2 cellular contexts compared by ENCODE assay signal in genomic region chr5:32499261-32499660, GRCh38.
TF ChIP-seq lines count a peak whose summit lies in the region.

No MANE protein-coding gene starts in this region.

TF ChIP-seq in HEK293, 187 proteins besides CTCF, POLR2A, EP300 and RAD21:
- TF ChIP-seq ZSCAN4 (tag by site-specific recombination; IDR thresholded peaks at IDR 0.05) (no peak), ZFHX2 (tag by site-specific recombination; conservative IDR thresholded peaks at IDR 0.05) (0 out of 2 replicates have a peak, but pooled peaks have one; percentile 20), ZBTB11 (tag by site-specific recombination; conservative IDR thresholded peaks at IDR 0.05; ENCODE audit: low read depth) (no peak), KLF9 (tag by site-specific recombination; IDR thresholded peaks at IDR 0.05; ENCODE audit: low read depth) (no peak)

TF ChIP-seq in K562, 482 proteins besides CTCF, POLR2A, EP300 and RAD21 (continued from another document):
- TF ChIP-seq SFPQ (IDR thresholded peaks at IDR 0.05; ENCODE audit: low read depth, low read length) = no peak
- TF ChIP-seq RB1 (IDR thresholded peaks at IDR 0.05; ENCODE audit: low read depth) = no peak
TF ChIP-seq in K562: peak in this region for 1.
